ENCODE assay signal across 8 cellular contexts in the genomic region with DNA sequence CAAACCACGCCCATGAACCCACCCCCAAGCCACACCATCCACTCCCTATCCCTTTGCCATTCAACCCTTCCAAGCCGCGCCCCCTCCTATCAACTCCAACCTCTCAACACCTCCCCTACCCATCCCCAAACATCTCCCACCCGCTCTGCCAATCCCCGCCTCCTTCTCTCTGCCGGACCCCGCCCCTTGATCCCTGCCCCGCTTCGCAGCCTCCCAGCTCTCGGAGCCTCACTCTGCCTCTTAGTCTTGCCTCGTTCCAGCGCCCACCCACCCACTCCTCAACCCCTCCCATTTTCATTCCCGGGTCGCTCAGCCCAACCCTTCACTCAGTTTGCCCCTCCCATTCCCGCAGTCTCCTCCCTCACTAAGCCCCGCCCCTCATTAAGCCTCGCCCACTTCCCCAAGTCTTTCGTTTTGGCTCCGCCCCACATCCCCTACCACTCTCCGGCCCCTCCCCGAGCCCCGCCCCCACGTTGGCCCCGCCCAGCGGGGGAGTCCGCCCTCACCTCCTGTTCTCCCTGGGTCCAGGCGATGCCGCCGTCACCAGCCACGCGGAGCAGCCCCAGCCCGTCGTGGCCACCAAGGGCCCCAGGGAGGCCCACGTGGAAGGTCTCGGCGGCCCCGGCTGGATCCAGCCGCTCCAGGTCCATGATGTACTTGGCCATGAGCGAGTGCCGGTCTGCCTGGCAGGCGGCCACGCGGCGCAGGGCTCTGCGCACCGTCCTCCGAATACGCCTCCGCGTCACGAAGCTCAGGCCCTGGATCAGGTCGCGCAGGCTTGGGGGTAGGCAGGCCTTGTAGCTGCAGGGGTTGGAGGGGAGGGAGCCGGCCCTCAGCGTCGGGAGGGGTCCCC. TPM values are rescaled to one million over a fixed set of nuclear protein-coding genes. Genes with fewer than 3 reads are reported as not detected.
DNase-seq lines count a peak whose midpoint lies in the region; ATAC-seq and TF ChIP-seq lines count a peak whose summit lies in the region.

No MANE protein-coding gene starts in this region.

- BruUV-seq in IMR-90 (replicated peaks; lab: Mats Ljungman, UMichigan) = no TSS peak

- H4K8ac ChIP-seq in IMR-90 (ENCODE audit: low read depth in 2 of 2, low read length in 2 of 2) = peak overlapping the region in 1 of 2 experiments; percentile 39; a peak in 2 of 4 replicates

- CTCF ChIA-PET in IMR-90 (lab: Yijun Ruan, JAX) = no interaction called here

- POLR2A ChIA-PET in IMR-90 (lab: Charles Lee; ENCODE audit: unreplicated experiment) = interaction anchor here (0.6 kb wide), 1 partner anchor 117 kb away, joined by 4 read pairs; no protein-coding TSS in a partner anchor

- no peaks in the 10 kb centered on the region for H3K79me1 ChIP-seq in IMR-90 (ENCODE audit: low read depth in 1 of 2, low read length in 2 of 2)

- DNase-seq in AG09319 (ENCODE audit: extremely low read depth, low read depth) (peak; percentile 69), IMR-90 (peak; percentile 63), T-helper 17 cell (peak; percentile 26 to 40 (median 29)), breast epithelium (ENCODE audit: low spot score in 2 of 2) (peak in 1 of 2 donors; percentile 46), iPS-NIHi7 (ENCODE audit: extremely low spot score) (peak; percentile 95), smooth muscle cell (lab: John Stamatoyannopoulos, UW; ENCODE audit: unreplicated experiment) (peak; percentile 81)

- H3K56ac ChIP-seq in IMR-90 (ENCODE audit: extremely low read depth, insufficient read depth, low read length) = no peak overlapping the region

- dilution Hi-C loops in IMR-90 (cut with HindIII; ENCODE audit: low sequenced_read_pairs, unreplicated experiment) = no loop called here

- H3K27ac ChIP-seq in IMR-90 (ENCODE audit: insufficient read depth, low read length) (no peak overlapping the region), breast epithelium (peak overlapping the region; percentile 11 to 67), smooth muscle cell (ENCODE audit: low read depth) (no peak overlapping the region)

- H2BK120ac ChIP-seq in IMR-90 (ENCODE audit: low read depth, low read length) = no peak overlapping the region

- WGBS in IMR-90 (ENCODE audit: extremely low coverage in 2 of 2, insufficient read length in 1 of 2), 2 experiments = 1 to 100% methylated on average over 2 to 16 of the region's 56 CpGs
- WGBS in smooth muscle cell (ENCODE audit: low lambda C conversion rate) = 7% methylated on average over 39 of the region's 56 CpGs

- H3K79me2 ChIP-seq in smooth muscle cell (ENCODE audit: low read depth) = no peaks in the 10 kb centered on the region

- TF ChIP-seq CTCF in AG09319 (IDR thresholded peaks at IDR 0.05; ENCODE audit: low read depth, low read length) (no peak), IMR-90 (conservative IDR thresholded peaks at IDR 0.05; ENCODE audit: low read depth, low read length) (no peak), breast epithelium (IDR thresholded peaks at IDR 0.05) (no peak), smooth muscle cell (IDR thresholded peaks at IDR 0.05; ENCODE audit: borderline replicate concordance, insufficient read depth, poor library complexity, severe bottlenecking) (no peak)

- TF ChIP-seq POLR2A in IMR-90 (IDR thresholded peaks at IDR 0.05; ENCODE audit: low read depth, low read length) (no peak), breast epithelium (IDR thresholded peaks at IDR 0.05) (no peak)

- peak overlapping the region; percentile 75 for H3K27ac Mint-ChIP-seq in T-helper 17 cell

- H3K4ac ChIP-seq in IMR-90 (ENCODE audit: low read depth, low read length) = no peak overlapping the region

- H3K4me3 ChIP-seq in IMR-90 (ENCODE audit: insufficient read depth, low read depth, low read length) = peak overlapping the region; percentile 35
- H3K4me3 ChIP-seq in breast epithelium = peak overlapping the region; percentile 14 to 59 (median 46)
- H3K4me3 ChIP-seq in smooth muscle cell = peak overlapping the region; percentile 36

- no peaks in the 10 kb centered on the region for H3K9me1 ChIP-seq in IMR-90 (ENCODE audit: insufficient read depth, low read length)

- H4K5ac ChIP-seq in IMR-90 (ENCODE audit: low read depth, low read length) = no peak overlapping the region

- H3K4me1 ChIP-seq in IMR-90 (ENCODE audit: control insufficient read depth, insufficient read depth, low read length) = peaks cover 4% of the 10 kb centered on the region
- no peaks in the 10 kb centered on the region for H3K4me1 ChIP-seq in breast epithelium
- H3K4me1 ChIP-seq in smooth muscle cell (ENCODE audit: low read depth) = peaks cover 8% of the 10 kb centered on the region

- H2AK9ac ChIP-seq in IMR-90 (replicated peaks; ENCODE audit: low read depth, low read length, poor library complexity) = no peak overlapping the region

- H2AK5ac ChIP-seq in IMR-90 (ENCODE audit: low read depth, low read length) = no peak overlapping the region

- no peak overlapping the region for H2BK5ac ChIP-seq in IMR-90 (ENCODE audit: low read depth, low read length, poor library complexity, severe bottlenecking)

- H3K27me3 ChIP-seq in IMR-90 (ENCODE audit: control insufficient read depth, insufficient read depth, low read length) = peaks cover 14% of the 10 kb centered on the region; the same call in 1 of the 2 replicates
- H3K27me3 ChIP-seq in breast epithelium = no peaks in the 10 kb centered on the region
- H3K27me3 ChIP-seq in smooth muscle cell (ENCODE audit: low read depth) = peaks cover 6% of the 10 kb centered on the region

- no peak overlapping the region for H3K4me3 Mint-ChIP-seq in T-helper 17 cell

- H3K4me2 ChIP-seq in IMR-90 (ENCODE audit: low read depth, low read length) (peak overlapping the region; percentile 64), smooth muscle cell (peak overlapping the region; percentile 80)

- H3K36me3 Mint-ChIP-seq in T-helper 17 cell (ENCODE audit: low read depth) = peaks cover 5% of the 10 kb centered on the region

- intact Hi-C loops in IMR-90 (cut with micrococcal nuclease) = no loop called here
- intact Hi-C loops in breast epithelium (cut with DNase I; ENCODE audit: low total_unique reads) = no loop called here

- H3F3A ChIP-seq in smooth muscle cell (ENCODE audit: low read depth) = no peaks in the 10 kb centered on the region

- ATAC-seq in IMR-90 (ENCODE audit: low read depth) (peak; percentile 97), T-helper 17 cell (peak; percentile 51), GM18907 (IDR thresholded peaks at IDR 0.05; ENCODE audit: unreplicated experiment) (no peak), HG03135 (IDR thresholded peaks at IDR 0.05; ENCODE audit: unreplicated experiment) (no peak)

- H3K18ac ChIP-seq in IMR-90 (ENCODE audit: low read depth, low read length) = no peak overlapping the region

- H2AFZ ChIP-seq in IMR-90 (replicated peaks; ENCODE audit: low read length, poor library complexity) = peak overlapping the region; percentile 92
- peak overlapping the region; percentile 44 for H2AFZ ChIP-seq in smooth muscle cell (ENCODE audit: low read depth)

- H3K36me3 ChIP-seq in IMR-90 (ENCODE audit: control insufficient read depth, insufficient read depth, low read length) (no peaks in the 10 kb centered on the region), breast epithelium (no peaks in the 10 kb centered on the region), smooth muscle cell (ENCODE audit: low read depth) (no peaks in the 10 kb centered on the region)

- no peak overlapping the region for H2BK15ac ChIP-seq in IMR-90 (ENCODE audit: low read depth, low read length)

- no peak overlapping the region; the same call in 1 of the 2 replicates for H4K91ac ChIP-seq in IMR-90 (ENCODE audit: insufficient read depth, low read depth, low read length)

- H3K9me3 ChIP-seq in IMR-90 (ENCODE audit: control insufficient read depth, insufficient read depth, low read length) = no peaks in the 10 kb centered on the region
- H3K9me3 ChIP-seq in T-helper 17 cell (ENCODE audit: control insufficient read depth, low read length, poor library complexity, severe bottlenecking) = no peaks in the 10 kb centered on the region
- H3K9me3 ChIP-seq in breast epithelium = no peaks in the 10 kb centered on the region
- H3K9me3 ChIP-seq in smooth muscle cell (replicated peaks; ENCODE audit: low read depth) = no peaks in the 10 kb centered on the region

- H4K20me1 ChIP-seq in IMR-90 (ENCODE audit: insufficient read depth, low read length) (no peaks in the 10 kb centered on the region), smooth muscle cell (ENCODE audit: low read depth) (no peaks in the 10 kb centered on the region)

- TF ChIP-seq RAD21 in IMR-90 (IDR thresholded peaks at IDR 0.05; ENCODE audit: low read length) = no peak

- H3K23ac ChIP-seq in IMR-90 (ENCODE audit: low read depth, low read length) = no peak overlapping the region

- in situ Hi-C loops in IMR-90 (cut with MboI; ENCODE audit: low sequenced_read_pairs) = no loop called here

- H3K27me3 Mint-ChIP-seq in T-helper 17 cell = no peaks in the 10 kb centered on the region

- H2BK20ac ChIP-seq in IMR-90 (ENCODE audit: low read depth, low read length) = no peak overlapping the region

- H3K9ac ChIP-seq in IMR-90 (ENCODE audit: low read depth, low read length) (no peak overlapping the region; the same call in 1 of the 2 replicates), smooth muscle cell (ENCODE audit: low read depth) (no peak overlapping the region)

- H3K14ac ChIP-seq in IMR-90 (replicated peaks; ENCODE audit: low read depth, low read length) = no peak overlapping the region

- peaks cover 22% of the 10 kb centered on the region for H3K4me1 Mint-ChIP-seq in T-helper 17 cell

RNA-seq across cellular contexts. Expression of a gene that starts 5.7 kb away (rescaled TPM):
- total RNA-seq in IMR-90 (2012; rRNA removed) (0.28 and 0.36 TPM in 2 replicates), T-helper 17 cell (100 to 1,000 TPM; 149 to 211 TPM), breast epithelium (10 to 100 TPM in 1 of 3 donors, 1 to 10 TPM in 2; 2.8 to 13.1 (median 3.5) TPM), smooth muscle cell (8.8 and 10.8 TPM in 2 replicates)
- polyA plus RNA-seq in IMR-90 (2012; rRNA removed) (1.2 and 1.5 TPM in 2 replicates), smooth muscle cell (9.7 and 10.7 TPM in 2 replicates)
- 0.39 and 1.0 TPM in 2 replicates for polyA plus RNA-seq in IMR-90 (2012; cell fraction: cytosol; rRNA removed)
- polyA plus RNA-seq in IMR-90 (2012; cell fraction: nucleus; rRNA removed; ENCODE audit: low replicate concordance) = 6.6 and 10.8 TPM in 2 replicates

RNA-seq across cellular contexts. Expression of a gene that starts 17.7 kb away (rescaled TPM):
- total RNA-seq in IMR-90 (2012; rRNA removed) = 1,241 and 1,351 TPM in 2 replicates
- 1,735 and 2,064 TPM in 2 replicates for polyA plus RNA-seq in IMR-90 (2012; rRNA removed)
- 2,837 and 3,553 TPM in 2 replicates for polyA plus RNA-seq in IMR-90 (2012; cell fraction: cytosol; rRNA removed)
- 759 and 888 TPM in 2 replicates for polyA plus RNA-seq in IMR-90 (2012; cell fraction: nucleus; rRNA removed; ENCODE audit: low replicate concordance)
- total RNA-seq in T-helper 17 cell = 1,000 to 10,000 TPM; 3,447 to 3,486 TPM
- 1,000 to 10,000 TPM; 1,333 to 1,973 (median 1,587) TPM for total RNA-seq in breast epithelium
- 795 and 867 TPM in 2 replicates for total RNA-seq in smooth muscle cell
- 1,267 and 1,311 TPM in 2 replicates for polyA plus RNA-seq in smooth muscle cell

RNA-seq across cellular contexts. Expression of a gene that starts 20.7 kb away (rescaled TPM):
- total RNA-seq in IMR-90 (2012; rRNA removed) (not detected in 2 replicates), T-helper 17 cell (1 to 10 TPM; 5.0 to 9.1 TPM), breast epithelium (under 1 TPM in 1 of 3 donors, not detected in 2; 0.66 TPM), smooth muscle cell (1.1 TPM in 1 of 2 replicates, not detected in the other)
- polyA plus RNA-seq in IMR-90 (2012; rRNA removed) (not detected in 2 replicates), smooth muscle cell (0.80 and 1.8 TPM in 2 replicates)
- polyA plus RNA-seq in IMR-90 (2012; cell fraction: cytosol; rRNA removed) = 0.09 TPM in 1 of 2 replicates, not detected in the other
- polyA plus RNA-seq in IMR-90 (2012; cell fraction: nucleus; rRNA removed; ENCODE audit: low replicate concordance) = 0.21 and 0.27 TPM in 2 replicates

RNA-seq across cellular contexts. Expression of a gene that starts 29.7 kb away (rescaled TPM):
- not detected in 2 replicates for total RNA-seq in IMR-90 (2012; rRNA removed)
- polyA plus RNA-seq in IMR-90 (2012; rRNA removed) = not detected in 2 replicates
- polyA plus RNA-seq in IMR-90 (2012; cell fraction: cytosol; rRNA removed) = not detected in 2 replicates
- polyA plus RNA-seq in IMR-90 (2012; cell fraction: nucleus; rRNA removed; ENCODE audit: low replicate concordance) = not detected in 2 replicates
- total RNA-seq in T-helper 17 cell = 1 to 10 TPM; 1.3 to 2.0 TPM
- not detected for total RNA-seq in breast epithelium
- total RNA-seq in smooth muscle cell = not detected in 2 replicates
- polyA plus RNA-seq in smooth muscle cell = not detected in 2 replicates

RNA-seq across cellular contexts. Expression of a gene that starts 47.1 kb away (rescaled TPM):
- total RNA-seq in IMR-90 (2012; rRNA removed) (not detected in 2 replicates), T-helper 17 cell (under 1 TPM; 0.52 to 0.94 TPM), breast epithelium (1 to 10 TPM in 2 of 3 donors, under 1 TPM in 1; 0.32 to 6.9 (median 2.0) TPM), smooth muscle cell (0.67 and 2.8 TPM in 2 replicates)
- polyA plus RNA-seq in IMR-90 (2012; rRNA removed) (not detected in 2 replicates), smooth muscle cell (0.56 TPM in 1 of 2 replicates, not detected in the other)
- not detected in 2 replicates for polyA plus RNA-seq in IMR-90 (2012; cell fraction: cytosol; rRNA removed)
- not detected in 2 replicates for polyA plus RNA-seq in IMR-90 (2012; cell fraction: nucleus; rRNA removed; ENCODE audit: low replicate concordance)

Comparison
In these comparisons a context has a peak if more than half of its experiments do, and no peak if none do; other contexts are left out.
1. ATAC-seq: peak in IMR-90 (single experiment) and T-helper 17 cell (single experiment); none in GM18907 (single experiment) and HG03135 (single experiment).
2. H3K27ac ChIP-seq: peak in breast epithelium (2 of 2); none in IMR-90 (single experiment) and smooth muscle cell (single experiment).
3. RNA of a gene that starts 5.7 kb away (total RNA-seq): 149 to 211 TPM in T-helper 17 cell; 8.8 to 10.8 TPM in smooth muscle cell, 2.8 to 13.1 TPM in breast epithelium and 0.28 to 0.36 TPM in IMR-90; every median in the first group is over 10 times any median in the second.
4. Peak in every context shown above with its lines, with median percentiles within 50 percentile points of each other: H3K4me3 ChIP-seq.